17 cellular contexts compared by ENCODE assay signal in genomic region chr2:34985474-34985873, GRCh38.
A peak's percentile ranks its signal among the peaks of the same experiment; 100 is the strongest.
DNase-seq lines count a peak whose midpoint lies in the region; ATAC-seq and TF ChIP-seq lines count a peak whose summit lies in the region.
"Had no signal": no experiment of that assay in that cellular context is flagged by ENCODE, and none has a peak within 500 bp of the region (broad histone marks: within the 10 kb centered on the region; RNA-seq: fewer than 3 reads in every experiment).

No MANE protein-coding gene starts in this region.

- H3K27me3 ChIP-seq in OCI-LY3 (ENCODE audit: low read depth, low read length) (no peaks in the 10 kb centered on the region), heart right ventricle (no peaks in the 10 kb centered on the region)

- no peaks in the 10 kb centered on the region for H3K27me3 Mint-ChIP-seq in osteocyte (ENCODE audit: unreplicated experiment)
- H3K27me3 Mint-ChIP-seq: B cell; CD4-positive, alpha-beta memory T cell had no signal

- H3K27ac ChIP-seq in OCI-LY3 (ENCODE audit: low read length) (no peak overlapping the region), heart right ventricle (no peak overlapping the region)
- H3K27ac ChIP-seq: C4-2B, GM23248 had no signal

- no peak overlapping the region for H3K4me3 Mint-ChIP-seq in osteocyte (ENCODE audit: unreplicated experiment)
- H3K4me3 Mint-ChIP-seq: B cell; CD4-positive, alpha-beta memory T cell had no signal

- H4K20me1 ChIP-seq in OCI-LY3 (ENCODE audit: insufficient read depth, low read length) = no peaks in the 10 kb centered on the region

- H3K36me3 ChIP-seq in OCI-LY3 (replicated peaks; ENCODE audit: low read depth, low read length) (no peaks in the 10 kb centered on the region), heart right ventricle (no peaks in the 10 kb centered on the region)

- H3K4me1 Mint-ChIP-seq in osteocyte (ENCODE audit: unreplicated experiment) = no peaks in the 10 kb centered on the region
- H3K4me1 Mint-ChIP-seq: B cell; CD4-positive, alpha-beta memory T cell had no signal

- no peaks in the 10 kb centered on the region for H3K79me2 ChIP-seq in OCI-LY3 (ENCODE audit: low read length)

- DNase-seq in NOMO-1 treated with DMSO at 0.1 percent for 48 hours (lab: John Stamatoyannopoulos, UW; ENCODE audit: unreplicated experiment) (peak; percentile 5), NOMO-1 treated with dmso at 0.1 percent for 144 hours (lab: John Stamatoyannopoulos, UW; ENCODE audit: unreplicated experiment) (no peak), left kidney (ENCODE audit: low read depth, low spot score) (peak; percentile 17), heart right ventricle (no peak), osteocyte (ENCODE audit: extremely low spot score, unreplicated experiment) (no peak), superior temporal gyrus (ENCODE audit: extremely low spot score) (no peak)
- DNase-seq: ACHN; CD4-positive, alpha-beta memory T cell; DMS153; DMS79 treated with DMSO at 0.1 percent for 48 hours; EL; GDM1; GM23248 had no signal

- peaks cover 21% of the 10 kb centered on the region for H3K4me1 ChIP-seq in OCI-LY3 (ENCODE audit: low read length)
- H3K4me1 ChIP-seq in heart right ventricle = no peaks in the 10 kb centered on the region

- H3K4me2 ChIP-seq in OCI-LY3 (ENCODE audit: low read length) = peak overlapping the region; percentile 9; the same call in 1 of the 2 replicates

- no peak overlapping the region for H3K9ac ChIP-seq in OCI-LY3 (ENCODE audit: low read length)
- H3K9ac ChIP-seq: GM23248 had no signal

- no peaks in the 10 kb centered on the region for H3K36me3 Mint-ChIP-seq in osteocyte (ENCODE audit: unreplicated experiment)
- H3K36me3 Mint-ChIP-seq: CD4-positive, alpha-beta memory T cell had no signal

- no peaks in the 10 kb centered on the region for H3K9me3 Mint-ChIP-seq in osteocyte (ENCODE audit: unreplicated experiment)

- no peak for ATAC-seq in HG02938 (IDR thresholded peaks at IDR 0.05; ENCODE audit: unreplicated experiment)
- no peak for ATAC-seq in heart right ventricle

- intact Hi-C loops in heart right ventricle (cut with DNase I) = no loop called here

- no peak overlapping the region for H3K27ac Mint-ChIP-seq in osteocyte (ENCODE audit: unreplicated experiment)
- H3K27ac Mint-ChIP-seq: B cell; CD4-positive, alpha-beta memory T cell had no signal

- TF ChIP-seq CTCF in OCI-LY3 (IDR thresholded peaks at IDR 0.05; ENCODE audit: low read depth, low read length) (no peak), heart right ventricle (IDR thresholded peaks at IDR 0.05) (no peak), osteocyte (IDR thresholded peaks at IDR 0.05) (no peak)

- no peak overlapping the region for H2AFZ ChIP-seq in OCI-LY3 (ENCODE audit: low read depth, low read length)
- H2AFZ ChIP-seq: GM23248 had no signal

- no peaks in the 10 kb centered on the region for H3K9me3 ChIP-seq in OCI-LY3 (ENCODE audit: insufficient read depth, low read length)
- H3K9me3 ChIP-seq in heart right ventricle = peaks cover 0 to 29% (median 0%) of the 10 kb centered on the region in 11 donors

- H3K4me3 ChIP-seq in OCI-LY3 (ENCODE audit: low read length) (no peak overlapping the region), heart right ventricle (no peak overlapping the region)
- H3K4me3 ChIP-seq: GM23248 had no signal

Comparison
In these comparisons a context has a peak if more than half of its experiments do, and no peak if none do; other contexts are left out.
1. DNase-seq: peak in NOMO-1 treated with DMSO at 0.1 percent for 48 hours (single experiment) and left kidney (single experiment); none in NOMO-1 treated with dmso at 0.1 percent for 144 hours (single experiment), heart right ventricle (0 of 2), osteocyte (single experiment) and superior temporal gyrus (single experiment).